ENCODE assay signal across 22 cellular contexts in the genomic region with DNA sequence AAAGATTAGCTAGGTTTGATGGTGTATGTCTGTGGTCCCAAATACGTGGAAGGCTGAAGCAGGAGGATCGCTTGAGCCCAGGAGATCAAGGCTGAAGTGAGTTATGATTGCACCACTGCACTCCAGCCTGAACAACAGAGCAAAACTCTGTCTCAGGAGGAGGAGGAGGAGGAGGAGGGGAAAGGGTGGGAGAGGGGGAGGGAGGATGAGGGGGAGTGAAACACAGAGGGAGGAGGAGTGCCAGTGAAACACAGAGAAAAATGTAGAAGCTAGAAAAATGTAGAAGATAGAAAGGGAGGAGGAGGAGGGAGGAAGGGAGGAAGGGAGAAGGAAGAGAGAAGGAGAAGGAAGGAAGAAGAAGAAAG.
A peak's percentile ranks its signal among the peaks of the same experiment; 100 is the strongest.
DNase-seq lines count a peak whose midpoint lies in the region; TF ChIP-seq lines count a peak whose summit lies in the region.
"Had no signal": no experiment of that assay in that cellular context is flagged by ENCODE, and none has a peak within 500 bp of the region (broad histone marks: within the 10 kb centered on the region; RNA-seq: fewer than 3 reads in every experiment).

No MANE protein-coding gene starts in this region.

- DNase-seq in amniotic epithelial cell (ENCODE audit: low read depth), result peak; percentile 33
- no peak for DNase-seq in nephron progenitor cell
- no peak for DNase-seq in GDM1 (lab: John Stamatoyannopoulos, UW)
- DNase-seq in DMS 273 (lab: John Stamatoyannopoulos, UW; ENCODE audit: unreplicated experiment), result no peak
- no peak for DNase-seq in SJCRH30
- DNase-seq: 8988T; AML-193; Caco-2; Calu3; CD4-positive, alpha-beta T cell; CD8-positive, alpha-beta T cell; DMS 273 treated with DMSO at 0.1 percent for 48 hours; DMS153; DMS53; DMS79; DND-41; EL; GF-D8 had no signal

- CTCF ChIA-PET in HEK293 (lab: Yijun Ruan, JAX), result interaction anchor here (0.6 to 1.2 kb wide), 4 partner anchors 80 to 499 kb away, joined by 3 read pairs; no protein-coding TSS in a partner anchor

- H3K36me3 ChIP-seq in HEK293 (ENCODE audit: control insufficient read depth in 2 of 2, insufficient read depth in 1 of 2, low read length in 2 of 2) (no peaks in the 10 kb centered on the region), SJCRH30 (no peaks in the 10 kb centered on the region)
- H3K36me3 ChIP-seq: BLaER1 treated with 17β-estradiol and CSF1 and Interleukin-3, amounts not matched to agents 10 nM and 100 nM had no signal

- peaks cover 9% of the 10 kb centered on the region for H3K27me3 Mint-ChIP-seq in nephron progenitor cell (ENCODE audit: low read depth, poor library complexity)

- H3K4me3 Mint-ChIP-seq in nephron progenitor cell, result peak overlapping the region; percentile 19
- H3K4me3 Mint-ChIP-seq: B cell; CD4-positive, alpha-beta T cell; CD8-positive, alpha-beta T cell had no signal

- TF ChIP-seq CTCF in HEK293 (tag by site-specific recombination; IDR thresholded peaks at IDR 0.05), result no peak
- no peak for TF ChIP-seq CTCF in nephron progenitor cell (IDR thresholded peaks at IDR 0.05)

- H3K27ac ChIP-seq in HEK293 (ENCODE audit: extremely low read depth, low read depth, low read length) (no peak overlapping the region), SJCRH30 (no peak overlapping the region)
- H3K27ac ChIP-seq: BLaER1 treated with 17β-estradiol and CSF1 and Interleukin-3, amounts not matched to agents 10 nM and 100 nM; C4-2B had no signal

- POLR2A ChIA-PET in HEK293 (lab: Yijun Ruan, JAX), result no interaction called here

- H3K9me3 ChIP-seq in HEK293 (ENCODE audit: control insufficient read depth, insufficient read depth, low read depth, low read length), result no peaks in the 10 kb centered on the region
- no peaks in the 10 kb centered on the region for H3K9me3 ChIP-seq in SJCRH30 (replicated peaks)
- H3K9me3 ChIP-seq: BLaER1 treated with 17β-estradiol and CSF1 and Interleukin-3, amounts not matched to agents 10 nM and 100 nM; Caco-2 had no signal

- H3K9me3 Mint-ChIP-seq in nephron progenitor cell, result no peaks in the 10 kb centered on the region
- H3K9me3 Mint-ChIP-seq: CD4-positive, alpha-beta T cell; CD8-positive, alpha-beta T cell had no signal

- no peaks in the 10 kb centered on the region for H3K36me3 Mint-ChIP-seq in nephron progenitor cell (ENCODE audit: low read depth)
- H3K36me3 Mint-ChIP-seq: CD8-positive, alpha-beta T cell had no signal

- H3K4me1 Mint-ChIP-seq in nephron progenitor cell, result peaks cover 69% of the 10 kb centered on the region

- no peak overlapping the region for H3K4me3 ChIP-seq in HEK293 (ENCODE audit: low read depth, low read length)
- no peak overlapping the region for H3K4me3 ChIP-seq in SJCRH30
- H3K4me3 ChIP-seq: BLaER1 treated with 17β-estradiol and CSF1 and Interleukin-3, amounts not matched to agents 10 nM and 100 nM had no signal

- H3K27ac Mint-ChIP-seq in nephron progenitor cell, result peak overlapping the region; percentile 27
- H3K27ac Mint-ChIP-seq: B cell; CD4-positive, alpha-beta T cell; CD8-positive, alpha-beta T cell had no signal

- H3K4me1 ChIP-seq in HEK293 (ENCODE audit: control insufficient read depth, insufficient read depth, low read length), result no peaks in the 10 kb centered on the region
- no peaks in the 10 kb centered on the region for H3K4me1 ChIP-seq in SJCRH30
- H3K4me1 ChIP-seq: BLaER1 treated with 17β-estradiol and CSF1 and Interleukin-3, amounts not matched to agents 10 nM and 100 nM; Caco-2 had no signal

- no peaks in the 10 kb centered on the region for H3K27me3 ChIP-seq in SJCRH30
- H3K27me3 ChIP-seq: BLaER1 treated with 17β-estradiol and CSF1 and Interleukin-3, amounts not matched to agents 10 nM and 100 nM had no signal

TF ChIP-seq in HEK293, 187 proteins besides CTCF, POLR2A, EP300 and RAD21:
- TF ChIP-seq FEZF1 (tag by site-specific recombination; IDR thresholded peaks at IDR 0.05) (no peak), ZFHX2 (tag by site-specific recombination; conservative IDR thresholded peaks at IDR 0.05) (0 out of 2 replicates have a peak, but pooled peaks have one; percentile 27), KLF8 (tag by site-specific recombination; IDR thresholded peaks at IDR 0.05) (no peak), ZNF521 (tag by site-specific recombination; IDR thresholded peaks at IDR 0.05) (no peak), ZNF16 (tag by site-specific recombination; IDR thresholded peaks at IDR 0.05; ENCODE audit: low read depth) (no peak)
- TF ChIP-seq, protein P1, sequence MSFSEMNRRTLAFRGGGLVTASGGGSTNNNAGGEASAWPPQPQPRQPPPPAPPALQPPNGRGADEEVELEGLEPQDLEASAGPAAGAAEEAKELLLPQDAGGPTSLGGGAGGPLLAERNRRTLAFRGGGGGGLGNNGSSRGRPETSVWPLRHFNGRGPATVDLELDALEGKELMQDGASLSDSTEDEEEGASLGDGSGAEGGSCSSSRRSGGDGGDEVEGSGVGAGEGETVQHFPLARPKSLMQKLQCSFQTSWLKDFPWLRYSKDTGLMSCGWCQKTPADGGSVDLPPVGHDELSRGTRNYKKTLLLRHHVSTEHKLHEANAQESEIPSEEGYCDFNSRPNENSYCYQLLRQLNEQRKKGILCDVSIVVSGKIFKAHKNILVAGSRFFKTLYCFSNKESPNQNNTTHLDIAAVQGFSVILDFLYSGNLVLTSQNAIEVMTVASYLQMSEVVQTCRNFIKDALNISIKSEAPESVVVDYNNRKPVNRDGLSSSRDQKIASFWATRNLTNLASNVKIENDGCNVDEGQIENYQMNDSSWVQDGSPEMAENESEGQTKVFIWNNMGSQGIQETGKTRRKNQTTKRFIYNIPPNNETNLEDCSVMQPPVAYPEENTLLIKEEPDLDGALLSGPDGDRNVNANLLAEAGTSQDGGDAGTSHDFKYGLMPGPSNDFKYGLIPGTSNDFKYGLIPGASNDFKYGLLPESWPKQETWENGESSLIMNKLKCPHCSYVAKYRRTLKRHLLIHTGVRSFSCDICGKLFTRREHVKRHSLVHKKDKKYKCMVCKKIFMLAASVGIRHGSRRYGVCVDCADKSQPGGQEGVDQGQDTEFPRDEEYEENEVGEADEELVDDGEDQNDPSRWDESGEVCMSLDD (tag by site-specific recombination; IDR thresholded peaks at IDR 0.05), result no peak
